ENCODE assay signal across 8 cellular contexts in the genomic region with DNA sequence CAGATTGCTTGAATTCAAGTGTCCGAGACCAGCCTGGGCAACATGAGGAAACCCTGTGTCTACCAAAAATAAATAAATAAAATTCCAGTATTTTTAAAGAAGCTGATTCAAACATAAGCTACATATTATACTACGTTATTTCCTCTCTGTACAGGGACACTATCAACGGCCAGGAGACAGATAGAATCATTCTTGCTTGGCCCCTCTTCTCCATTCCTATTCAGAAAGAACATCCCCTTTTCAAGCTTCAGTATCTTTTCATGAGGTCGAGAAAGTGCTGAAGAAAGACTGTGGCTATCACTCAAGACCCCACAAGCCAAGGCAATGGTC. TPM values are rescaled to one million over a fixed set of nuclear protein-coding genes. Genes with fewer than 3 reads are reported as not detected.
DNase-seq lines count a peak whose midpoint lies in the region; ATAC-seq and TF ChIP-seq lines count a peak whose summit lies in the region.

No MANE protein-coding gene starts in this region.

- H3K9me3 ChIP-seq in iPS-15b (ENCODE audit: control insufficient read depth, insufficient read depth, low read length): no peaks in the 10 kb centered on the region
- H3K9me3 ChIP-seq in subcutaneous abdominal adipose tissue (ENCODE audit: control insufficient read depth in 5 of 5, low read length in 5 of 5): no peaks in the 10 kb centered on the region

- H3K36me3 ChIP-seq in iPS-15b (ENCODE audit: control insufficient read depth, insufficient read depth, low read length): no peaks in the 10 kb centered on the region
- no peaks in the 10 kb centered on the region for H3K36me3 ChIP-seq in subcutaneous abdominal adipose tissue (ENCODE audit: control insufficient read depth in 5 of 5, insufficient read depth in 5 of 5, low read length in 5 of 5)

- ATAC-seq in HG02571 (IDR thresholded peaks at IDR 0.05; ENCODE audit: unreplicated experiment) (peak; percentile 2), WTC11 (no peak)

- H3K9me3 Mint-ChIP-seq in WTC11: no peaks in the 10 kb centered on the region

- peaks cover 12% of the 10 kb centered on the region for H3K27me3 ChIP-seq in iPS-15b (ENCODE audit: control insufficient read depth, insufficient read depth, low read length)
- H3K27me3 ChIP-seq in subcutaneous abdominal adipose tissue (ENCODE audit: control insufficient read depth in 5 of 5, insufficient read depth in 4 of 5, low read length in 5 of 5): no peaks in the 10 kb centered on the region

- peaks cover 6% of the 10 kb centered on the region for H3K27me3 Mint-ChIP-seq in WTC11 (ENCODE audit: low read depth)

- H3K36me3 Mint-ChIP-seq in WTC11: no peaks in the 10 kb centered on the region

- CTCF ChIA-PET in WTC11 (lab: Charles Lee): interaction anchor here (0.7 to 2.2 kb wide), 7 partner anchors 19 to 589 kb away, joined by 3 to 14 read pairs (median 3); partner anchors contain the start of genes CCDC175, PCNX4 and PPM1A

- H3K4me1 ChIP-seq in iPS-15b (ENCODE audit: control insufficient read depth, insufficient read depth, low read length) (peaks cover 7% of the 10 kb centered on the region), subcutaneous abdominal adipose tissue (ENCODE audit: control insufficient read depth in 5 of 5, insufficient read depth in 5 of 5, low read length in 5 of 5) (peaks cover 0 to 21% (median 18%) of the 10 kb centered on the region in 5 donors)

- peak overlapping the region; percentile 52 for H3K27ac ChIP-seq in subcutaneous abdominal adipose tissue (ENCODE audit: low read depth, low read length)

- H3K4me3 ChIP-seq in iPS-15b (ENCODE audit: low read depth, low read length): peak overlapping the region; percentile 80
- H3K4me3 ChIP-seq in subcutaneous abdominal adipose tissue (ENCODE audit: low read depth in 1 of 5, low read length in 5 of 5): peak overlapping the region; percentile 31 to 99 (median 99)

- peak overlapping the region; percentile 65 for H3K4me3 Mint-ChIP-seq in WTC11

- DNase-seq in GM10266 (ENCODE audit: extremely low spot score) (peak; percentile 16), WTC11 (ENCODE audit: low spot score) (no peak), SK-N-DZ (ENCODE audit: low spot score) (no peak), NCI-H2171 (lab: John Stamatoyannopoulos, UW) (no peak), inferior parietal cortex (ENCODE audit: extremely low spot score) (no peak)

- TF ChIP-seq CTCF in GM10266 (IDR thresholded peaks at IDR 0.05; ENCODE audit: control insufficient read depth, insufficient read depth, low read depth, missing control alignments) (no peak), WTC11 (IDR thresholded peaks at IDR 0.05) (no peak)

- POLR2A ChIA-PET in WTC11 (lab: Charles Lee): interaction anchor here (1.3 to 1.8 kb wide), 2 partner anchors 9 to 11 kb away, joined by 4 to 6 read pairs; no protein-coding TSS in a partner anchor

- no peak overlapping the region for H3K9ac ChIP-seq in iPS-15b (ENCODE audit: low read depth, low read length)
- peak overlapping the region; percentile 32 to 89 (median 70) for H3K9ac ChIP-seq in subcutaneous abdominal adipose tissue (ENCODE audit: low read length in 5 of 5)

- H3K27ac Mint-ChIP-seq in WTC11: no peak overlapping the region

- H3K4me1 Mint-ChIP-seq in WTC11: peaks cover 34% of the 10 kb centered on the region

TF ChIP-seq in WTC11, 78 proteins besides CTCF, POLR2A, EP300 and RAD21:
- TF ChIP-seq, protein P1, sequence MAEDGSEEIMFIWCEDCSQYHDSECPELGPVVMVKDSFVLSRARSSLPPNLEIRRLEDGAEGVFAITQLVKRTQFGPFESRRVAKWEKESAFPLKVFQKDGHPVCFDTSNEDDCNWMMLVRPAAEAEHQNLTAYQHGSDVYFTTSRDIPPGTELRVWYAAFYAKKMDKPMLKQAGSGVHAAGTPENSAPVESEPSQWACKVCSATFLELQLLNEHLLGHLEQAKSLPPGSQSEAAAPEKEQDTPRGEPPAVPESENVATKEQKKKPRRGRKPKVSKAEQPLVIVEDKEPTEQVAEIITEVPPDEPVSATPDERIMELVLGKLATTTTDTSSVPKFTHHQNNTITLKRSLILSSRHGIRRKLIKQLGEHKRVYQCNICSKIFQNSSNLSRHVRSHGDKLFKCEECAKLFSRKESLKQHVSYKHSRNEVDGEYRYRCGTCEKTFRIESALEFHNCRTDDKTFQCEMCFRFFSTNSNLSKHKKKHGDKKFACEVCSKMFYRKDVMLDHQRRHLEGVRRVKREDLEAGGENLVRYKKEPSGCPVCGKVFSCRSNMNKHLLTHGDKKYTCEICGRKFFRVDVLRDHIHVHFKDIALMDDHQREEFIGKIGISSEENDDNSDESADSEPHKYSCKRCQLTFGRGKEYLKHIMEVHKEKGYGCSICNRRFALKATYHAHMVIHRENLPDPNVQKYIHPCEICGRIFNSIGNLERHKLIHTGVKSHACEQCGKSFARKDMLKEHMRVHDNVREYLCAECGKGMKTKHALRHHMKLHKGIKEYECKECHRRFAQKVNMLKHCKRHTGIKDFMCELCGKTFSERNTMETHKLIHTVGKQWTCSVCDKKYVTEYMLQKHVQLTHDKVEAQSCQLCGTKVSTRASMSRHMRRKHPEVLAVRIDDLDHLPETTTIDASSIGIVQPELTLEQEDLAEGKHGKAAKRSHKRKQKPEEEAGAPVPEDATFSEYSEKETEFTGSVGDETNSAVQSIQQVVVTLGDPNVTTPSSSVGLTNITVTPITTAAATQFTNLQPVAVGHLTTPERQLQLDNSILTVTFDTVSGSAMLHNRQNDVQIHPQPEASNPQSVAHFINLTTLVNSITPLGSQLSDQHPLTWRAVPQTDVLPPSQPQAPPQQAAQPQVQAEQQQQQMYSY (CRISPR knock-in tag; IDR thresholded peaks at IDR 0.05): no peak
- no peak for TF ChIP-seq ZNF423 (CRISPR knock-in tag; IDR thresholded peaks at IDR 0.05)
- TF ChIP-seq FOXP1 (CRISPR knock-in tag; IDR thresholded peaks at IDR 0.05; ENCODE audit: borderline replicate concordance): no peak
- no peak for TF ChIP-seq IRF2 (CRISPR knock-in tag; IDR thresholded peaks at IDR 0.05; ENCODE audit: borderline replicate concordance, low read depth)
- TF ChIP-seq FOXJ3 (CRISPR knock-in tag; IDR thresholded peaks at IDR 0.05; ENCODE audit: borderline replicate concordance): no peak

RNA-seq across cellular contexts. Expression of gene DHRS7, which starts 0.3 kb away (rescaled TPM):
- total RNA-seq in WTC11 (2021): 39.9 to 45.2 TPM (median 45.1 TPM) in 3 replicates
- 33.2 and 33.5 TPM in 2 replicates for polyA plus RNA-seq in SK-N-DZ (2014; cell fraction: cytosol; rRNA removed)
- polyA plus RNA-seq in SK-N-DZ (2014; cell fraction: nucleus; rRNA removed): 20.2 and 30.1 TPM in 2 replicates
